12 cellular contexts compared by ENCODE assay signal in the genomic region with DNA sequence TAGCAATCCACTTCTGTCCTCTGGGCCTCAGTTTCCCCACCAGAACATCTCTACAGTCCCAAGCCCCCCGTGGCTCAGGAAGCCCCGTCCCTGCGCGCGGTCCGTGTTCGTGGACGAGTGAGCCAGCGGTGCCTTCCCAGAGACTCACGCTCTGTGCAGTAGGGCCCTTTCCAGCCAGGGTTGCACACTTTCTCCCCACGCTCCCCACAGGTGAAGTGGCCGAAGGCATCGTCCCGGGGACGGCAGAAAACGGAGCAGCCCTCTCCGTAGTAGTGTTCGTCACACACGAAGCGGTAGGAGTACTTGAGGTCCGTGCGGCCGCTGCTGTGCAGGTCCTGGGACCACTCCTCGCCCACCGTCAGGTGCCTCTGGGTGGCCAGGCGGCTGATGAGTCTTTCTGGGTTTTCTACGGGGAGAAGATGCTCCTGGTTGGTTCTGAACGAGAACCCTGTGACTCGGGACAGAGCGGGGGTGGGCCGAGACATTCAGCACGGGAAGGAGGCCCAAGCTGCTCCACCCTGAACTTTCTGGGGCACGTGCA. TPM values are rescaled to one million over a fixed set of nuclear protein-coding genes. Genes with fewer than 3 reads are reported as not detected.
A peak's percentile ranks its signal among the peaks of the same experiment; 100 is the strongest.
DNase-seq lines count a peak whose midpoint lies in the region; ATAC-seq and TF ChIP-seq lines count a peak whose summit lies in the region.
"Had no signal": no experiment of that assay in that cellular context is flagged by ENCODE, and none has a peak within 500 bp of the region (broad histone marks: within the 10 kb centered on the region; RNA-seq: fewer than 3 reads in every experiment).

No MANE protein-coding gene starts in this region.

- intact Hi-C loops in Calu3 (cut with micrococcal nuclease; ENCODE audit: unreplicated experiment): no loop called here

- H3K4me3 Mint-ChIP-seq in Calu3 (ENCODE audit: low read depth, unreplicated experiment): peak overlapping the region; percentile 72
- H3K4me3 Mint-ChIP-seq in glutamatergic neuron (ENCODE audit: unreplicated experiment): peak overlapping the region; percentile 89
- H3K4me3 Mint-ChIP-seq in progenitor cell of endocrine pancreas (ENCODE audit: low read depth): peak overlapping the region; percentile 83

- H3K9me3 Mint-ChIP-seq in Calu3 (ENCODE audit: low read depth, unreplicated experiment) (no peaks in the 10 kb centered on the region), glutamatergic neuron (ENCODE audit: unreplicated experiment) (peaks cover 17% of the 10 kb centered on the region), progenitor cell of endocrine pancreas (ENCODE audit: low read depth) (no peaks in the 10 kb centered on the region)

- H3K27me3 Mint-ChIP-seq in Calu3 (ENCODE audit: unreplicated experiment) (peaks cover 81% of the 10 kb centered on the region), glutamatergic neuron (ENCODE audit: unreplicated experiment) (peaks cover 23% of the 10 kb centered on the region), progenitor cell of endocrine pancreas (peaks cover 24% of the 10 kb centered on the region)

- TF ChIP-seq CTCF in Calu3 (IDR thresholded peaks at IDR 0.05; ENCODE audit: unreplicated experiment) (no peak), RWPE1 (conservative IDR thresholded peaks at IDR 0.05; ENCODE audit: low read depth) (no peak), glutamatergic neuron (IDR thresholded peaks at IDR 0.05; ENCODE audit: partially characterized antibody, unreplicated experiment) (no peak), progenitor cell of endocrine pancreas (IDR thresholded peaks at IDR 0.05; ENCODE audit: unreplicated experiment) (no peak)

- DNase-seq in Calu3 (no peak), RWPE1 (ENCODE audit: low spot score) (no peak), glutamatergic neuron (no peak), progenitor cell of endocrine pancreas (ENCODE audit: low spot score, unreplicated experiment) (no peak), NCI-H1930 (lab: John Stamatoyannopoulos, UW) (no peak), NCI-H524 (lab: John Stamatoyannopoulos, UW) (no peak), cerebellar cortex (ENCODE audit: low spot score) (no peak)
- DNase-seq: foreskin fibroblast, mesenchymal stem cell, NCI-H510A, SHP77 had no signal

- peak overlapping the region; percentile 38; the same call in 1 of the 2 replicates for H3K27ac ChIP-seq in RWPE1

- CTCF ChIA-PET in Calu3 (lab: Charles Lee): interaction anchor here (0.5 kb wide), 1 partner anchor 28 kb away, joined by 4 read pairs; no protein-coding TSS in a partner anchor
- CTCF ChIA-PET in RWPE1 (lab: Yijun Ruan, JAX): interaction anchor here (0.6 kb wide), 1 partner anchor 35 kb away, joined by 3 read pairs; no protein-coding TSS in a partner anchor

- BruUV-seq in Calu3 (replicated peaks; lab: Mats Ljungman, UMichigan): no TSS peak

- H3K36me3 Mint-ChIP-seq in Calu3 (ENCODE audit: insufficient read depth, unreplicated experiment): peaks cover 11% of the 10 kb centered on the region
- H3K36me3 Mint-ChIP-seq in glutamatergic neuron (ENCODE audit: unreplicated experiment): peaks cover 6% of the 10 kb centered on the region
- H3K36me3 Mint-ChIP-seq in progenitor cell of endocrine pancreas (ENCODE audit: insufficient read depth): peaks cover 32% of the 10 kb centered on the region

- H3K27ac Mint-ChIP-seq in Calu3 (ENCODE audit: unreplicated experiment) (no peak overlapping the region), glutamatergic neuron (ENCODE audit: unreplicated experiment) (no peak overlapping the region), progenitor cell of endocrine pancreas (peak overlapping the region; percentile 36)

- no peak for ATAC-seq in HG02840 (IDR thresholded peaks at IDR 0.05; ENCODE audit: low FRiP score, unreplicated experiment)

- H3K4me1 Mint-ChIP-seq in Calu3 (ENCODE audit: low read depth, unreplicated experiment): peaks cover 17% of the 10 kb centered on the region
- H3K4me1 Mint-ChIP-seq in glutamatergic neuron (ENCODE audit: low read depth, unreplicated experiment): peaks cover 40% of the 10 kb centered on the region
- peaks cover 40% of the 10 kb centered on the region for H3K4me1 Mint-ChIP-seq in progenitor cell of endocrine pancreas (ENCODE audit: low read depth)

- POLR2A ChIA-PET in RWPE1 (lab: Yijun Ruan, JAX; ENCODE audit: low non-redundant PET): no interaction called here

RNA-seq across cellular contexts. Expression of gene DLL1, which starts 2.7 kb away (rescaled TPM):
- 0.12 and 0.14 TPM in 2 replicates for total RNA-seq in Calu3 (2022)
- total RNA-seq in glutamatergic neuron (ENCODE audit: unreplicated experiment): 34.3 TPM
- total RNA-seq in progenitor cell of endocrine pancreas: 75.3 and 79.1 TPM in 2 replicates

RNA-seq across cellular contexts. Expression of gene FAM120B, which starts 18.4 kb away (rescaled TPM):
- total RNA-seq in Calu3 (2022): 13.2 and 13.9 TPM in 2 replicates
- 48.3 TPM for total RNA-seq in glutamatergic neuron (ENCODE audit: unreplicated experiment)
- 46.2 and 49.3 TPM in 2 replicates for total RNA-seq in progenitor cell of endocrine pancreas

Comparison
In these comparisons a context has a peak if more than half of its experiments do, and no peak if none do; other contexts are left out.
1. RNA of gene DLL1, which starts 2.7 kb away (total RNA-seq): 75.3 to 79.1 TPM in progenitor cell of endocrine pancreas and 34.3 TPM in glutamatergic neuron (single experiment); 0.12 to 0.14 TPM in Calu3; every median in the first group is over 10 times any median in the second.
2. Peak in every context shown above with its lines, with median percentiles within 50 percentile points of each other: H3K4me3 Mint-ChIP-seq.